8 cellular contexts compared by ENCODE assay signal in genomic region chr4:140427104-140427918, GRCh38. TPM values are rescaled to one million over a fixed set of nuclear protein-coding genes. Genes with fewer than 3 reads are reported as not detected.
DNase-seq lines count a peak whose midpoint lies in the region; ATAC-seq and TF ChIP-seq lines count a peak whose summit lies in the region.

Gene CLGN (minus strand): TSS chr4:140427648. CDS start chr4:140413078, 14,570 bp downstream.

- no peak for DNase-seq in AG04450 (ENCODE audit: low read depth, low spot score)
- peak; percentile 56 for DNase-seq in NCI-H2196 (lab: John Stamatoyannopoulos, UW; ENCODE audit: unreplicated experiment)
- DNase-seq in activated CD4-positive, alpha-beta T cell treated with anti-CD3 and anti-CD28 coated beads for 36 hours = peak; percentile 74
- DNase-seq in dorsolateral prefrontal cortex = peak; percentile 38 to 86 (median 62)
- peak; percentile 69 to 80 (median 80) for DNase-seq in right lobe of liver
- peak; percentile 60 for DNase-seq in stimulated activated CD4-positive, alpha-beta T cell treated with anti-CD3 and anti-CD28 coated beads, Interleukin-4, amount 100 ng/mL, for 1 hour

- 0% methylated on average over 34 of the region's 73 CpGs for WGBS in right lobe of liver (ENCODE audit: insufficient coverage, low coverage, low lambda C conversion rate, missing lambda C conversion rate)

- H3K4me1 Mint-ChIP-seq in activated CD4-positive, alpha-beta T cell treated with anti-CD3 and anti-CD28 coated beads for 36 hours = peaks cover 5% of the 10 kb centered on the region

- ATAC-seq in GM18868 (IDR thresholded peaks at IDR 0.05; ENCODE audit: unreplicated experiment) (peak; percentile 89), HG03103 (IDR thresholded peaks at IDR 0.05; ENCODE audit: low read depth, unreplicated experiment) (peak; percentile 83), right lobe of liver (peak; percentile 93 to 95 (median 94))
- peak; percentile 88 for ATAC-seq in activated CD4-positive, alpha-beta T cell treated with anti-CD3 and anti-CD28 coated beads for 36 hours

- CTCF ChIA-PET in AG04450 (lab: Charles Lee) = interaction anchor here (0.5 to 2.4 kb wide), 22 partner anchors 15 to 891 kb away, joined by 3 to 12 read pairs (median 3); partner anchors contain the start of genes ELMOD2 and SCOC
- CTCF ChIA-PET in activated CD4-positive, alpha-beta T cell treated with anti-CD3 and anti-CD28 coated beads for 36 hours (lab: Charles Lee) = interaction anchor here (0.6 to 1.9 kb wide), 8 partner anchors 9 to 97 kb away, joined by 3 to 4 read pairs (median 3); partner anchors contain the start of gene ELMOD2

- peak within 1 kb of the TSS; percentile 72 for H3K4me3 Mint-ChIP-seq in activated CD4-positive, alpha-beta T cell treated with anti-CD3 and anti-CD28 coated beads for 36 hours

- peaks cover 40% of the 10 kb centered on the region for H3K27me3 Mint-ChIP-seq in activated CD4-positive, alpha-beta T cell treated with anti-CD3 and anti-CD28 coated beads for 36 hours

- H3K36me3 Mint-ChIP-seq in activated CD4-positive, alpha-beta T cell treated with anti-CD3 and anti-CD28 coated beads for 36 hours (ENCODE audit: low read depth) = no peaks in the 10 kb centered on the region

- intact Hi-C loops in activated CD4-positive, alpha-beta T cell treated with anti-CD3 and anti-CD28 coated beads for 36 hours (cut with DNase I, micrococcal nuclease) = loop anchor here (1.0 to 5.0 kb wide), 5 partner anchors 54 to 975 kb away; partner anchors contain the start of genes RAB33B (in 1 of the 2) and SCOC (in 1 of the 2)
- intact Hi-C loops in dorsolateral prefrontal cortex (cut with DNase I) = loop anchor here in 1 of 2 donors (1.0 kb wide), 1 partner anchor 54 kb away; the partner anchor contains the start of gene SCOC
- intact Hi-C loops in right lobe of liver (cut with DNase I) = no loop called here

- H3K4me1 ChIP-seq in right lobe of liver = no peaks in the 10 kb centered on the region

- POLR2A ChIA-PET in AG04450 (lab: Yijun Ruan, JAX) = no interaction called here
- POLR2A ChIA-PET in activated CD4-positive, alpha-beta T cell treated with anti-CD3 and anti-CD28 coated beads for 36 hours (lab: Charles Lee) = no interaction called here

- H3K9me3 ChIP-seq in AG04450 (ENCODE audit: control insufficient read depth, insufficient read depth, low read length) (no peaks in the 10 kb centered on the region; the same call in 1 of the 2 replicates), right lobe of liver (no peaks in the 10 kb centered on the region)

- H3K27me3 ChIP-seq in AG04450 (ENCODE audit: control insufficient read depth, insufficient read depth, low read length) (no peaks in the 10 kb centered on the region), dorsolateral prefrontal cortex (peaks cover 0 to 3% (median 0%) of the 10 kb centered on the region in 45 donors), right lobe of liver (no peaks in the 10 kb centered on the region)

- TF ChIP-seq CTCF in AG04450 (IDR thresholded peaks at IDR 0.05; ENCODE audit: low read depth, low read length) (peak; percentile 39), dorsolateral prefrontal cortex (IDR thresholded peaks at IDR 0.05 in 54 of 56, conservative IDR thresholded peaks at IDR 0.05 in 2 of 56; ENCODE audit: low read depth in 1 of 56, partially characterized antibody in 56 of 56) (peak in 52 of 56 donors; percentile 10 to 65 (median 42)), right lobe of liver (IDR thresholded peaks at IDR 0.05) (peak; percentile 18 to 41 (median 32))

- peak within 1 kb of the TSS; percentile 20 for H3K27ac Mint-ChIP-seq in activated CD4-positive, alpha-beta T cell treated with anti-CD3 and anti-CD28 coated beads for 36 hours

- TF ChIP-seq POLR2A in right lobe of liver (IDR thresholded peaks at IDR 0.05) = no peak

- H3K36me3 ChIP-seq in right lobe of liver = no peaks in the 10 kb centered on the region

- H3K9me3 Mint-ChIP-seq in activated CD4-positive, alpha-beta T cell treated with anti-CD3 and anti-CD28 coated beads for 36 hours (ENCODE audit: low read depth) = no peaks in the 10 kb centered on the region

- H3K27ac ChIP-seq in AG04450 (ENCODE audit: low read depth, low read length) (no peak within 1 kb of the TSS), dorsolateral prefrontal cortex (peak within 1 kb of the TSS in 15 of 59 donors; percentile 5 to 76 (median 36)), right lobe of liver (peak within 1 kb of the TSS in 1 of 3 donors; percentile 65)

- peak within 1 kb of the TSS; percentile 80 for H3K4me3 ChIP-seq in AG04450 (ENCODE audit: low read depth, low read length)
- peak within 1 kb of the TSS; percentile 41 to 89 (median 74) for H3K4me3 ChIP-seq in dorsolateral prefrontal cortex
- peak within 1 kb of the TSS; percentile 63 to 69 (median 69) for H3K4me3 ChIP-seq in right lobe of liver

RNA-seq across cellular contexts. Expression of gene CLGN, which starts in this region (rescaled TPM):
- polyA plus RNA-seq in AG04450 (2011; rRNA removed) = 1.6 and 2.7 TPM in 2 replicates
- polyA minus RNA-seq in AG04450 (2011; rRNA and poly(A)+ RNA removed) = 0.28 and 0.56 TPM in 2 replicates
- under 1 TPM; 0.18 to 0.19 TPM for total RNA-seq in activated CD4-positive, alpha-beta T cell treated with anti-CD3 and anti-CD28 coated beads for 36 hours
- 1 to 10 TPM; 1.5 to 7.8 (median 4.2) TPM for total RNA-seq in dorsolateral prefrontal cortex
- 1 to 10 TPM in 4 of 6 experiments, under 1 TPM in 2; 0.55 to 8.9 (median 3.6) TPM for total RNA-seq in right lobe of liver

Comparison
In these comparisons a context has a peak if more than half of its experiments do, and no peak if none do; other contexts are left out.
1. Peak in DNase-seq and ATAC-seq in activated CD4-positive, alpha-beta T cell treated with anti-CD3 and anti-CD28 coated beads for 36 hours; RNA of the gene not detected or under 1 TPM.
2. intact Hi-C loops: an anchor here in activated CD4-positive, alpha-beta T cell treated with anti-CD3 and anti-CD28 coated beads for 36 hours (1.0 to 5.0 kb wide); none called in right lobe of liver.